8 cellular contexts compared by ENCODE assay signal in the genomic region with DNA sequence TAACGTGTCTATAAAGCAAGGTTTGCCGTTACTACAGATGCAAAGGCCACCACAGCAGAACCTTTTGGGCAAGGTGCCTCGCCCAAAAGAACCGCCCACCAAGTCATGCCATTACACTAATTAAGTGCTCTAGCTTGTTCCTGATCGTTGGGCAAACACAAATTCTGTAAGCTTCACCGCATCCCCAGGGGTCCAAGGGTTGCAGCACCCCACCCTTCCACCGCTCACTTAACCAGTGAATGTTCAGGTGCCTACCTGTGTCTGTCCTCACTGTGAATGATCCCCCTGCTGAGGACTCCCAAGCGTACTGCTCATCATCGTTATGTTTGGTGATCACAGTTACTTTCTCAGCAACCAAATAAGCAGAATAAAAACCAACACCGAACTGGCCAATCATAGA. TPM values are rescaled to one million over a fixed set of nuclear protein-coding genes. Genes with fewer than 3 reads are reported as not detected.
A peak's percentile ranks its signal among the peaks of the same experiment; 100 is the strongest.
DNase-seq lines count a peak whose midpoint lies in the region; ATAC-seq and TF ChIP-seq lines count a peak whose summit lies in the region.

No MANE protein-coding gene starts in this region.

- peak in 1 of 3 donors; percentile 9 for TF ChIP-seq POLR2A in body of pancreas (IDR thresholded peaks at IDR 0.05)

- ATAC-seq in stimulated activated naive CD8-positive, alpha-beta T cell treated with anti-CD3 and anti-CD28 coated beads, Interleukin-15, Interleukin-2, amounts not matched to agents 100 U/mL and 50 U/mL, for 24 hours, result no peak
- ATAC-seq in body of pancreas, result no peak
- ATAC-seq in HG03521 (IDR thresholded peaks at IDR 0.05; ENCODE audit: unreplicated experiment), result no peak
- ATAC-seq in HG02759 (IDR thresholded peaks at IDR 0.05; ENCODE audit: unreplicated experiment), result no peak

- intact Hi-C loops in body of pancreas (cut with DNase I), result no loop called here

- peaks cover 81% of the 10 kb centered on the region for H3K4me1 Mint-ChIP-seq in stimulated activated naive CD8-positive, alpha-beta T cell treated with anti-CD3 and anti-CD28 coated beads, Interleukin-15, Interleukin-2, amounts not matched to agents 100 ng/mL and 50 ng/mL, for 24 hours (ENCODE audit: low read depth)

- no peaks in the 10 kb centered on the region for H3K27me3 Mint-ChIP-seq in stimulated activated naive CD8-positive, alpha-beta T cell treated with anti-CD3 and anti-CD28 coated beads, Interleukin-15, Interleukin-2, amounts not matched to agents 100 ng/mL and 50 ng/mL, for 24 hours

- DNase-seq in stimulated activated naive CD8-positive, alpha-beta T cell treated with anti-CD3 and anti-CD28 coated beads, Interleukin-15, Interleukin-2, amounts not matched to agents 100 U/mL and 50 U/mL, for 24 hours, result no peak
- DNase-seq in body of pancreas, result no peak
- no peak for DNase-seq in AG20443 (ENCODE audit: low spot score)
- no peak for DNase-seq in NCI-H128 (lab: John Stamatoyannopoulos, UW; ENCODE audit: unreplicated experiment)

- H3K9me3 Mint-ChIP-seq in stimulated activated naive CD8-positive, alpha-beta T cell treated with anti-CD3 and anti-CD28 coated beads, Interleukin-15, Interleukin-2, amounts not matched to agents 100 ng/mL and 50 ng/mL, for 24 hours, result no peaks in the 10 kb centered on the region

- peak overlapping the region; percentile 85 for H3K27ac Mint-ChIP-seq in stimulated activated naive CD8-positive, alpha-beta T cell treated with anti-CD3 and anti-CD28 coated beads, Interleukin-15, Interleukin-2, amounts not matched to agents 100 ng/mL and 50 ng/mL, for 24 hours

- H3K4me3 Mint-ChIP-seq in stimulated activated naive CD8-positive, alpha-beta T cell treated with anti-CD3 and anti-CD28 coated beads, Interleukin-15, Interleukin-2, amounts not matched to agents 100 ng/mL and 50 ng/mL, for 24 hours, result peak overlapping the region; percentile 90

- H3K27me3 ChIP-seq in body of pancreas, result no peaks in the 10 kb centered on the region

- peaks cover 59% of the 10 kb centered on the region for H3K36me3 Mint-ChIP-seq in stimulated activated naive CD8-positive, alpha-beta T cell treated with anti-CD3 and anti-CD28 coated beads, Interleukin-15, Interleukin-2, amounts not matched to agents 100 ng/mL and 50 ng/mL, for 24 hours (ENCODE audit: low read depth)

- peak overlapping the region; percentile 96 to 100 (median 100) for H3K27ac ChIP-seq in body of pancreas
- no peak overlapping the region for H3K27ac ChIP-seq in mesodermal cell (ENCODE audit: low read depth, low read length, severe bottlenecking)

- WGBS in body of pancreas, 2 donors, result 18 to 22% methylated on average over 9 to 10 of the region's 10 CpGs
- WGBS in mesodermal cell (ENCODE audit: insufficient coverage in 2 of 2), 2 experiments, result 58 to 63% methylated on average over 9 of the region's 10 CpGs

- H3K36me3 ChIP-seq in body of pancreas (replicated peaks in 1 of 2; ENCODE audit: insufficient read depth in 1 of 2, low read depth in 2 of 2), result peaks cover 13 to 28% of the 10 kb centered on the region in 2 donors
- peaks cover 57% of the 10 kb centered on the region for H3K36me3 ChIP-seq in mesodermal cell (ENCODE audit: control insufficient read depth, insufficient read depth, low read length)

- TF ChIP-seq CTCF in body of pancreas (IDR thresholded peaks at IDR 0.05), result no peak

- H3K4me3 ChIP-seq in body of pancreas (peak overlapping the region; percentile 58 to 61), mesodermal cell (ENCODE audit: extremely low read depth, insufficient read depth, low read length, poor library complexity, severe bottlenecking) (peak overlapping the region; percentile 74)

- H3K9me3 ChIP-seq in body of pancreas (no peaks in the 10 kb centered on the region), mesodermal cell (ENCODE audit: control insufficient read depth, low read length) (no peaks in the 10 kb centered on the region)

- H3K4me1 ChIP-seq in body of pancreas (peaks cover 57% of the 10 kb centered on the region), mesodermal cell (ENCODE audit: control insufficient read depth, insufficient read depth, low read length, poor library complexity, severe bottlenecking) (peaks cover 28% of the 10 kb centered on the region)

RNA-seq across cellular contexts. Expression of gene HSP90AA1, which starts 1.3 kb away (rescaled TPM):
- 100 to 1,000 TPM; 197 to 251 TPM for total RNA-seq in body of pancreas
- 746 TPM for polyA plus RNA-seq in mesodermal cell (2013, experiment 1 of 2)
- polyA plus RNA-seq in mesodermal cell (2013, experiment 2 of 2), result 725 TPM

RNA-seq across cellular contexts. Expression of gene WDR20, which starts 54.2 kb away (rescaled TPM):
- total RNA-seq in body of pancreas, result 10 to 100 TPM; 12.2 to 15.5 TPM
- polyA plus RNA-seq in mesodermal cell (2013, experiment 1 of 2), result 16.5 TPM
- polyA plus RNA-seq in mesodermal cell (2013, experiment 2 of 2), result 16.0 TPM
